In genomic region chr18:22168360-22168921, GRCh38 we compare ENCODE assay signal across 1 cellular context.
A peak's percentile ranks its signal among the peaks of the same experiment; 100 is the strongest.
TF ChIP-seq lines count a peak whose summit lies in the region.

No MANE protein-coding gene starts in this region.

TF ChIP-seq in K562, 482 proteins besides CTCF, POLR2A, EP300 and RAD21 (continued from another document):
- TF ChIP-seq RERE (CRISPR knock-in tag; IDR thresholded peaks at IDR 0.05; ENCODE audit: borderline replicate concordance) (no peak), HOMEZ (CRISPR knock-in tag; IDR thresholded peaks at IDR 0.05) (no peak), YY1 (IDR thresholded peaks at IDR 0.05; ENCODE audit: borderline replicate concordance in 1 of 3, control insufficient read depth in 1 of 3, extremely low read depth in 1 of 3, insufficient read depth in 3 of 3, insufficient read length in 1 of 3, insufficient replicate concordance in 2 of 3, low read depth in 1 of 3, low read length in 2 of 3) (peak in 1 of 3 experiments; percentile 9), TFAP4 (CRISPR knock-in tag; IDR thresholded peaks at IDR 0.05; ENCODE audit: borderline replicate concordance) (0 out of 2 replicates have a peak, but pooled peaks have one; percentile 19), TEAD4 (IDR thresholded peaks at IDR 0.05; ENCODE audit: low read length) (no peak), TEAD4 (CRISPR knock-in tag; IDR thresholded peaks at IDR 0.05; ENCODE audit: borderline replicate concordance) (no peak), BCOR (IDR thresholded peaks at IDR 0.05) (peak; percentile 43; the same call in 1 of the 2 replicates), TRIM24 (IDR thresholded peaks at IDR 0.05) (no peak), ZFP36 (IDR thresholded peaks at IDR 0.05; ENCODE audit: low read depth, low read length, partially characterized antibody) (no peak), MXD1 (CRISPR knock-in tag; IDR thresholded peaks at IDR 0.05; ENCODE audit: borderline replicate concordance, poor library complexity, severe bottlenecking) (no peak), SAFB2 (IDR thresholded peaks at IDR 0.05; ENCODE audit: borderline replicate concordance, low read depth, low read length, severe bottlenecking) (no peak), MAZ (CRISPR knock-in tag; conservative IDR thresholded peaks at IDR 0.05 in 1 of 2, IDR thresholded peaks at IDR 0.05 in 1 of 2) (no peak), MTA3 (IDR thresholded peaks at IDR 0.05; ENCODE audit: borderline replicate concordance) (no peak), CC2D1A (IDR thresholded peaks at IDR 0.05) (no peak), CBFA2T3 (IDR thresholded peaks at IDR 0.05) (peak; percentile 24; the same call in 1 of the 2 replicates), BHLHE40 (IDR thresholded peaks at IDR 0.05; ENCODE audit: low read length) (0 out of 2 replicates have a peak, but pooled peaks have one; percentile 4), CXXC5 (CRISPR knock-in tag; IDR thresholded peaks at IDR 0.05) (peak; percentile 91), MYC (IDR thresholded peaks at IDR 0.05; ENCODE audit: low read depth, low read length) (no peak; the same call in 1 of the 2 replicates), MYC (CRISPR knock-in tag; IDR thresholded peaks at IDR 0.05; ENCODE audit: borderline replicate concordance, low read depth) (no peak), ZNF263 (CRISPR knock-in tag; IDR thresholded peaks at IDR 0.05; ENCODE audit: borderline replicate concordance) (no peak), PBX2 (CRISPR knock-in tag; IDR thresholded peaks at IDR 0.05; ENCODE audit: low read depth) (no peak), PBX2 (tag; conservative IDR thresholded peaks at IDR 0.05; ENCODE audit: low read depth) (peak; percentile 37; the same call in 1 of the 2 replicates), MLX (CRISPR knock-in tag; conservative IDR thresholded peaks at IDR 0.05) (no peak), CTCFL (IDR thresholded peaks at IDR 0.05; ENCODE audit: borderline replicate concordance, insufficient read depth, low read depth, low read length, poor library complexity, severe bottlenecking) (no peak), RB1 (IDR thresholded peaks at IDR 0.05; ENCODE audit: low read depth) (no peak), RFX7 (CRISPR knock-in tag; IDR thresholded peaks at IDR 0.05) (no peak), NR2F6 (CRISPR knock-in tag; IDR thresholded peaks at IDR 0.05) (no peak), TBP (optimal IDR thresholded peaks at IDR 0.05; ENCODE audit: low read depth, low read length) (no peak), DDX20 (tag; IDR thresholded peaks at IDR 0.05; ENCODE audit: low read depth) (no peak), XRCC5 (IDR thresholded peaks at IDR 0.05; ENCODE audit: low read depth, low read length) (no peak), CAMTA2 (CRISPR knock-in tag; conservative IDR thresholded peaks at IDR 0.05) (no peak), HMGN3 (IDR thresholded peaks at IDR 0.05; ENCODE audit: borderline replicate concordance, extremely low read depth, insufficient read length, low read depth, low read length) (peak; percentile 33), NR2C1 (IDR thresholded peaks at IDR 0.05) (no peak), NR2C1 (tag; IDR thresholded peaks at IDR 0.05) (0 out of 2 replicates have a peak, but pooled peaks have one; percentile 24), THRA (IDR thresholded peaks at IDR 0.05) (no peak), FUS (optimal IDR thresholded peaks at IDR 0.05; ENCODE audit: low read depth, low read length) (no peak), GATA2 (CRISPR knock-in tag; IDR thresholded peaks at IDR 0.05) (peak; percentile 79), NRF1 (conservative IDR thresholded peaks at IDR 0.05 in 1 of 2, IDR thresholded peaks at IDR 0.05 in 1 of 2) (peak; percentile 44 to 53; a peak in 2 of 4 replicates)
